ENCODE assay signal across 8 cellular contexts in genomic region chr6:139219746-139220145, GRCh38.
DNase-seq lines count a peak whose midpoint lies in the region; ATAC-seq and TF ChIP-seq lines count a peak whose summit lies in the region.

No MANE protein-coding gene starts in this region.

- DNase-seq in natural killer cell = no peak
- no peak for DNase-seq in natural killer cell treated with Interleukin-12 subunit alpha and Interleukin-12 subunit beta and Interleukin-15 and Interleukin-18, amount 100 ng/mL, for 72 hours (ENCODE audit: low spot score)
- no peak for DNase-seq in activated B cell treated with CpG ODN at 0.5 μM for 24 hours
- DNase-seq in mesendoderm = no peak
- no peak for DNase-seq in NCI-H1436 treated with DMSO at 0.1 percent for 48 hours (lab: John Stamatoyannopoulos, UW)
- DNase-seq in stimulated activated naive CD4-positive, alpha-beta T cell treated with Interleukin-2 at 50 U/mL for 16 hours (lab: John Stamatoyannopoulos, UW) = no peak
- no peak for DNase-seq in anterior cingulate cortex (lab: John Stamatoyannopoulos, UW)

- no peak overlapping the region for H2BK120ac ChIP-seq in mesendoderm (ENCODE audit: low read depth, low read length)

- ATAC-seq in natural killer cell (no peak), activated B cell treated with CpG ODN at 0.5 μM for 24 hours (ENCODE audit: low read depth) (no peak), HG03442 (IDR thresholded peaks at IDR 0.05; ENCODE audit: unreplicated experiment) (no peak)
- no peak for ATAC-seq in natural killer cell treated with Interleukin-12 subunit alpha and Interleukin-12 subunit beta and Interleukin-15 and Interleukin-18, amount 100 ng/mL, for 72 hours

- intact Hi-C loops in natural killer cell (cut with micrococcal nuclease) = loop anchor here (1.0 kb wide), 1 partner anchor 145 kb away; no protein-coding TSS in a partner anchor
- intact Hi-C loops in activated B cell treated with CpG ODN at 0.5 μM for 24 hours (cut with micrococcal nuclease) = loop anchor here (1.0 to 5.0 kb wide), 11 partner anchors 31 to 1102 kb away; partner anchors contain the start of gene TXLNB

- H3K9ac ChIP-seq in mesendoderm (ENCODE audit: low read length) = no peak overlapping the region

- no peak overlapping the region for H2AK5ac ChIP-seq in mesendoderm (ENCODE audit: low read length)

- H3K27ac Mint-ChIP-seq in natural killer cell (peak overlapping the region; percentile 30 to 59), activated B cell treated with CpG ODN at 0.5 μM for 24 hours (peak overlapping the region; percentile 73)
- peak overlapping the region in 1 of 2 donors; percentile 46 for H3K27ac Mint-ChIP-seq in natural killer cell treated with Interleukin-12 subunit alpha and Interleukin-12 subunit beta and Interleukin-15 and Interleukin-18, amount 100 ng/mL, for 72 hours

- POLR2A ChIA-PET in activated B cell treated with CpG ODN at 0.5 μM for 24 hours (lab: Charles Lee) = interaction anchor here (0.8 to 2.6 kb wide), 9 partner anchors 31 to 190 kb away, joined by 3 to 13 read pairs (median 4); partner anchors contain the start of gene CITED2

- H3K23ac ChIP-seq in mesendoderm (ENCODE audit: low read length) = no peak overlapping the region

- no peak overlapping the region for H3K56ac ChIP-seq in mesendoderm (ENCODE audit: low read length)

- peak overlapping the region; percentile 47 for H2BK15ac ChIP-seq in mesendoderm (replicated peaks; ENCODE audit: low read depth)

- H3K4ac ChIP-seq in mesendoderm (ENCODE audit: low read depth, low read length) = no peak overlapping the region

- no peak overlapping the region for H2BK5ac ChIP-seq in mesendoderm (ENCODE audit: low read length)

- H3K36me3 Mint-ChIP-seq in natural killer cell = no peaks in the 10 kb centered on the region
- no peaks in the 10 kb centered on the region for H3K36me3 Mint-ChIP-seq in natural killer cell treated with Interleukin-12 subunit alpha and Interleukin-12 subunit beta and Interleukin-15 and Interleukin-18, amount 100 ng/mL, for 72 hours
- no peaks in the 10 kb centered on the region for H3K36me3 Mint-ChIP-seq in activated B cell treated with CpG ODN at 0.5 μM for 24 hours (ENCODE audit: low read depth)

- H3K27ac ChIP-seq in mesendoderm (ENCODE audit: low read depth, low read length) = no peak overlapping the region

- no peak overlapping the region for H3K4me3 ChIP-seq in mesendoderm (ENCODE audit: low read length)

- no peaks in the 10 kb centered on the region for H3K9me3 Mint-ChIP-seq in natural killer cell
- no peaks in the 10 kb centered on the region for H3K9me3 Mint-ChIP-seq in natural killer cell treated with Interleukin-12 subunit alpha and Interleukin-12 subunit beta and Interleukin-15 and Interleukin-18, amount 100 ng/mL, for 72 hours
- H3K9me3 Mint-ChIP-seq in activated B cell treated with CpG ODN at 0.5 μM for 24 hours = peaks cover 2% of the 10 kb centered on the region

- no CpG with 5 or more reads among the region's 2 CpGs for WGBS in mesendoderm (ENCODE audit: extremely low coverage, insufficient coverage, low lambda C conversion rate)

- H3K4me1 Mint-ChIP-seq in natural killer cell (peaks cover 5 to 8% of the 10 kb centered on the region in 2 donors), activated B cell treated with CpG ODN at 0.5 μM for 24 hours (peaks cover 12% of the 10 kb centered on the region)
- H3K4me1 Mint-ChIP-seq in natural killer cell treated with Interleukin-12 subunit alpha and Interleukin-12 subunit beta and Interleukin-15 and Interleukin-18, amount 100 ng/mL, for 72 hours (ENCODE audit: low read depth in 2 of 2) = peaks cover 7% of the 10 kb centered on the region in 2 donors

- H4K8ac ChIP-seq in mesendoderm (ENCODE audit: low read depth, low read length) = no peak overlapping the region

- H3K27me3 Mint-ChIP-seq in natural killer cell (ENCODE audit: low read depth in 2 of 2) = no peaks in the 10 kb centered on the region
- no peaks in the 10 kb centered on the region for H3K27me3 Mint-ChIP-seq in natural killer cell treated with Interleukin-12 subunit alpha and Interleukin-12 subunit beta and Interleukin-15 and Interleukin-18, amount 100 ng/mL, for 72 hours
- no peaks in the 10 kb centered on the region for H3K27me3 Mint-ChIP-seq in activated B cell treated with CpG ODN at 0.5 μM for 24 hours

- no peak overlapping the region for H3K18ac ChIP-seq in mesendoderm (ENCODE audit: low read length)

- H3K36me3 ChIP-seq in mesendoderm (ENCODE audit: control insufficient read depth, insufficient read depth, low read length) = no peaks in the 10 kb centered on the region

- H3K4me3 Mint-ChIP-seq in natural killer cell = no peak overlapping the region
- no peak overlapping the region for H3K4me3 Mint-ChIP-seq in natural killer cell treated with Interleukin-12 subunit alpha and Interleukin-12 subunit beta and Interleukin-15 and Interleukin-18, amount 100 ng/mL, for 72 hours
- H3K4me3 Mint-ChIP-seq in activated B cell treated with CpG ODN at 0.5 μM for 24 hours = peak overlapping the region; percentile 24

- no peaks in the 10 kb centered on the region for H3K79me2 ChIP-seq in mesendoderm (ENCODE audit: control insufficient read depth, insufficient read depth, low read length)

- CTCF ChIA-PET in activated B cell treated with CpG ODN at 0.5 μM for 24 hours (lab: Charles Lee) = interaction anchor here (0.6 to 6.5 kb wide), 48 partner anchors 11 to 703 kb away, joined by 3 to 220 read pairs (median 4); partner anchors contain the start of genes CITED2 and TXLNB

- no peak overlapping the region for H4K5ac ChIP-seq in mesendoderm (ENCODE audit: low read length)

- H3K27me3 ChIP-seq in mesendoderm (ENCODE audit: insufficient read depth, low read length, poor library complexity) = no peaks in the 10 kb centered on the region

- H3K4me2 ChIP-seq in mesendoderm (ENCODE audit: low read length) = no peak overlapping the region

- H3K79me1 ChIP-seq in mesendoderm (ENCODE audit: low read length) = no peaks in the 10 kb centered on the region

- no peaks in the 10 kb centered on the region for H3K4me1 ChIP-seq in mesendoderm (ENCODE audit: control insufficient read depth, low read depth, low read length)

- TF ChIP-seq CTCF in natural killer cell (IDR thresholded peaks at IDR 0.05) (no peak), activated B cell treated with CpG ODN at 0.5 μM for 24 hours (IDR thresholded peaks at IDR 0.05) (no peak)
